Comparison of ENCODE assay signal across 11 cellular contexts in the genomic region with DNA sequence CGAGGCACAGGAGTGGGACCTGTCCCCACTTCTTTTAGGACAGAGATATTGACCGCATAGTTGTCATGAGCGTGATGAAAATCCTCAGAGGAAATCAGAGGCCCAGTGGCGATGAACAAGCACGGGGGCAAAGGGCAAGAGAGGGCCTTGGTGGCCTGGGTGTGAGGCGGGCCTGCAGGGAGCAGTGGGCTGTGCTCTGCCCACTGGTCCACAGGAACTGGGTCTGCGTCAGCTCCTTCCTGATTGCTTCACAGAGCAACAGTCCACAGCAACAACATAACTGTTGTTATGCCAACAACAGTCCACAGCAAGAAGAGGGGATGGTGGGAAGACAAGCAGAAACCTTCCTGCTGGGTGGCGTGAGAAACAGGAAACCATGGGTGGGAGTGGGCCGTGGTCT.
A peak's percentile ranks its signal among the peaks of the same experiment; 100 is the strongest.
DNase-seq lines count a peak whose midpoint lies in the region; ATAC-seq, FAIRE-seq and TF ChIP-seq lines count a peak whose summit lies in the region.
"Had no signal": no experiment of that assay in that cellular context is flagged by ENCODE, and none has a peak within 500 bp of the region (broad histone marks: within the 10 kb centered on the region; RNA-seq: fewer than 3 reads in every experiment).

No MANE protein-coding gene starts in this region.

- CTCF ChIA-PET in A549 (lab: Yijun Ruan, JAX) = interaction anchor here (1.3 kb wide), 1 partner anchor 339 kb away, joined by 4 read pairs; no protein-coding TSS in a partner anchor

- ATAC-seq in A549 = peak in 1 of 2 experiments; percentile 56; a peak in 3 of 6 replicates
- ATAC-seq in memory B cell (ENCODE audit: low read depth) = no peak
- ATAC-seq in HG03108 (IDR thresholded peaks at IDR 0.05; ENCODE audit: unreplicated experiment) = no peak
- ATAC-seq in HG02763 (IDR thresholded peaks at IDR 0.05; ENCODE audit: unreplicated experiment) = no peak

- TF ChIP-seq RAD21 in A549 (conservative IDR thresholded peaks at IDR 0.05 in 1 of 2, IDR thresholded peaks at IDR 0.05 in 1 of 2) = no peak

- DNase-seq in A549 (ENCODE audit: low read depth in 1 of 2, low spot score in 1 of 2) = peak in 1 of 2 experiments; percentile 16
- DNase-seq in HFFc6 = no peak
- DNase-seq in memory B cell (ENCODE audit: low spot score in 2 of 2) = no peak
- DNase-seq in erythroblast (lab: John Stamatoyannopoulos, UW) = no peak
- no peak for DNase-seq in iPS-NIHi11 (ENCODE audit: low spot score)
- DNase-seq: GM23248, mammary epithelial cell, NCI-H446 treated with DMSO at 0.1 percent for 48 hours had no signal

- TF ChIP-seq POLR2A in A549 (IDR thresholded peaks at IDR 0.05; ENCODE audit: low read length) (no peak), erythroblast (IDR thresholded peaks at IDR 0.05; ENCODE audit: low read length) (no peak)

- no peak for TF ChIP-seq EP300 in A549 (IDR thresholded peaks at IDR 0.05)

- intact Hi-C loops in dendritic cell treated with granulocyte-macrophage colony-stimulating factor and Interleukin-4, amounts not matched to agents 40 ng/mL and 50 ng/mL, for 4 days (cut with micrococcal nuclease) = no loop called here

- no peak overlapping the region for H3K4me3 Mint-ChIP-seq in HFFc6
- H3K4me3 Mint-ChIP-seq in dendritic cell treated with granulocyte-macrophage colony-stimulating factor and Interleukin-4, amounts not matched to agents 40 ng/mL and 50 ng/mL, for 4 days = no peak overlapping the region
- no peak overlapping the region for H3K4me3 Mint-ChIP-seq in memory B cell

- H3K4me2 ChIP-seq in A549 = peak overlapping the region; percentile 17; the same call in 1 of the 3 replicates

- peaks cover 15% of the 10 kb centered on the region for H3K4me1 ChIP-seq in A549

- H3K36me3 Mint-ChIP-seq in HFFc6 (ENCODE audit: low read depth) (peaks cover 24% of the 10 kb centered on the region), memory B cell (peaks cover 25% of the 10 kb centered on the region)
- peaks cover 84% of the 10 kb centered on the region for H3K36me3 Mint-ChIP-seq in dendritic cell treated with granulocyte-macrophage colony-stimulating factor and Interleukin-4, amounts not matched to agents 40 ng/mL and 50 ng/mL, for 4 days (ENCODE audit: low read depth)

- peak overlapping the region in 1 of 2 experiments; percentile 33; a peak in 1 of 6 replicates for H3K27ac ChIP-seq in A549
- H3K27ac ChIP-seq: GM23248 had no signal

- H3K4me3 ChIP-seq in A549 = no peak overlapping the region
- H3K4me3 ChIP-seq: GM23248 had no signal

- peaks cover 5% of the 10 kb centered on the region; the same call in 1 of the 2 replicates for H3K9me3 Mint-ChIP-seq in HFFc6
- no peaks in the 10 kb centered on the region for H3K9me3 Mint-ChIP-seq in dendritic cell treated with granulocyte-macrophage colony-stimulating factor and Interleukin-4, amounts not matched to agents 40 ng/mL and 50 ng/mL, for 4 days
- peaks cover 10% of the 10 kb centered on the region for H3K9me3 Mint-ChIP-seq in memory B cell

- H3K27me3 Mint-ChIP-seq in HFFc6 (ENCODE audit: insufficient read depth) (peaks cover 11% of the 10 kb centered on the region), memory B cell (no peaks in the 10 kb centered on the region)
- no peaks in the 10 kb centered on the region for H3K27me3 Mint-ChIP-seq in dendritic cell treated with granulocyte-macrophage colony-stimulating factor and Interleukin-4, amounts not matched to agents 40 ng/mL and 50 ng/mL, for 4 days

- TF ChIP-seq CTCF in A549 (IDR thresholded peaks at IDR 0.05) (no peak), HFFc6 (IDR thresholded peaks at IDR 0.05) (no peak)

- H3K4me1 Mint-ChIP-seq in HFFc6 (ENCODE audit: low read depth) (peaks cover 23% of the 10 kb centered on the region), memory B cell (peaks cover 5% of the 10 kb centered on the region)
- H3K4me1 Mint-ChIP-seq in dendritic cell treated with granulocyte-macrophage colony-stimulating factor and Interleukin-4, amounts not matched to agents 40 ng/mL and 50 ng/mL, for 4 days (ENCODE audit: low read depth) = peaks cover 47% of the 10 kb centered on the region

- no peak for FAIRE-seq in A549 (lab: Jason Lieb, UNC)

- 87% methylated on average over 9 of the region's 9 CpGs for WGBS in A549 (ENCODE audit: missing lambda C conversion rate)

- H3K27ac Mint-ChIP-seq in HFFc6 (peak overlapping the region; percentile 77), memory B cell (peak overlapping the region; percentile 39)
- peak overlapping the region; percentile 38 for H3K27ac Mint-ChIP-seq in dendritic cell treated with granulocyte-macrophage colony-stimulating factor and Interleukin-4, amounts not matched to agents 40 ng/mL and 50 ng/mL, for 4 days

- POLR2A ChIA-PET in A549 (lab: Yijun Ruan, JAX) = no interaction called here

- H3K9me3 ChIP-seq in A549 = no peaks in the 10 kb centered on the region

TF ChIP-seq in A549, 52 proteins besides CTCF, POLR2A, EP300 and RAD21:
- TF ChIP-seq TFCP2L1 (CRISPR knock-in tag; IDR thresholded peaks at IDR 0.05) (no peak), JUN (IDR thresholded peaks at IDR 0.05) (no peak), HDAC2 (IDR thresholded peaks at IDR 0.05) (no peak), FOSB (CRISPR knock-in tag; IDR thresholded peaks at IDR 0.05) (no peak), CBX8 (IDR thresholded peaks at IDR 0.05) (no peak), CHD4 (IDR thresholded peaks at IDR 0.05; ENCODE audit: borderline replicate concordance) (no peak), HOXA7 (CRISPR knock-in tag; IDR thresholded peaks at IDR 0.05) (no peak), KDM5A (IDR thresholded peaks at IDR 0.05) (no peak), ESRRA (IDR thresholded peaks at IDR 0.05; ENCODE audit: borderline replicate concordance, low read length) (no peak), FOSL2 (IDR thresholded peaks at IDR 0.05) (no peak), FOSL2 (CRISPR knock-in tag; IDR thresholded peaks at IDR 0.05) (no peak), RCOR1 (IDR thresholded peaks at IDR 0.05; ENCODE audit: low read depth, low read length) (no peak), ZFP36 (IDR thresholded peaks at IDR 0.05; ENCODE audit: borderline replicate concordance, partially characterized antibody) (no peak)
